Comparison of ENCODE assay signal across 1 cellular context in the genomic region with DNA sequence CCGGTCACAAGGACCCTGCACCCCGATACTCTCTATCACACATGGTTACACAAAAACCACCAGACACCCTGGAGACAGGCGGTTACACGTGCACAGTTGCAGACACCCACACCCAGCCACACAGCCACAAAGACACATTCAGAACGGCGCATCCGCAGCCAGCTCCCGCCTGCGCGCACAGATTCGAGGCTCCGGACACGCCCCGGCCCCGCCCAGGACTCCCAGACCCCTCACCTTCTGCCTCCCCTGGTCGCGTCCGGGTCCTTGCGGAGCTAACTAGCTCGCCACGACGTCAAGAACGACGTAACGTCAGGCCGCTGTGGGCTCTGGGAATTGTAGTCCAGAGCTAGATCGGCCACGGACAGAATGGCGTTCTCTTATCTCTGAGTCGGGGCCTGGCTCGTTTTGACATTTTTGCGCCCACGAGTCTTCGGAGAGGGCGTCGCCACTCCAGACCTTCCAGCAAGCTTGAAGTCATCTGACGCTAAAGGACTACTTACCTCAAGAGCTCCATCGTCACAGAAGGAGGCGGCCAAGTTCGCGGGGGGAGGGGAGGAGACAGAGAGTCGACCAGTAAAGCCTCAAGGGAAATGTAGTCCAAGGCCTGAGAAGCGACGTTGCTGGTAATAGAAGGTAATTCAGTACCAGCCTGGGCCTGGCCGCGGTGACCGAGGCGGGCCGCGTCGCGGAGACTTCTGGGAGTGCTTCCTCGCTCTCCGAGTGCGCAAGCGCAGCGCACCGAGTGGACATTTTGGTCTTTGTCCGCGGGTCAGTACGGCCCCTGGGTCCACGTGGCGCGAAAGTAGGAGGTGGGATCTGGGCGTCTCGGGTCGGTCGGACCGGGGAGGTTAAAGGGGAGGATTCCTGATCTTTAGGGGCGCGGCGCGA.
TF ChIP-seq lines count a peak whose summit lies in the region.

ZNF146 (plus strand) TSS at position 719 of the 888 bp plus-strand sequence. CDS start 21,335 bp downstream, outside the sequence.
ZNF565 (minus strand) TSS at position 278 of the 888 bp plus-strand sequence. CDS start 12,680 bp downstream, outside the sequence.

TF ChIP-seq in GM12878, 131 proteins besides CTCF, POLR2A, EP300 and RAD21 (continued from another document and continues in another):
- no peak for TF ChIP-seq SPI1 (IDR thresholded peaks at IDR 0.05; ENCODE audit: borderline replicate concordance, insufficient read depth, low read depth, low read length)
- TF ChIP-seq RB1 (IDR thresholded peaks at IDR 0.05; ENCODE audit: borderline replicate concordance), result peak; percentile 75; the same call in 1 of the 2 replicates
- TF ChIP-seq, protein P1, sequence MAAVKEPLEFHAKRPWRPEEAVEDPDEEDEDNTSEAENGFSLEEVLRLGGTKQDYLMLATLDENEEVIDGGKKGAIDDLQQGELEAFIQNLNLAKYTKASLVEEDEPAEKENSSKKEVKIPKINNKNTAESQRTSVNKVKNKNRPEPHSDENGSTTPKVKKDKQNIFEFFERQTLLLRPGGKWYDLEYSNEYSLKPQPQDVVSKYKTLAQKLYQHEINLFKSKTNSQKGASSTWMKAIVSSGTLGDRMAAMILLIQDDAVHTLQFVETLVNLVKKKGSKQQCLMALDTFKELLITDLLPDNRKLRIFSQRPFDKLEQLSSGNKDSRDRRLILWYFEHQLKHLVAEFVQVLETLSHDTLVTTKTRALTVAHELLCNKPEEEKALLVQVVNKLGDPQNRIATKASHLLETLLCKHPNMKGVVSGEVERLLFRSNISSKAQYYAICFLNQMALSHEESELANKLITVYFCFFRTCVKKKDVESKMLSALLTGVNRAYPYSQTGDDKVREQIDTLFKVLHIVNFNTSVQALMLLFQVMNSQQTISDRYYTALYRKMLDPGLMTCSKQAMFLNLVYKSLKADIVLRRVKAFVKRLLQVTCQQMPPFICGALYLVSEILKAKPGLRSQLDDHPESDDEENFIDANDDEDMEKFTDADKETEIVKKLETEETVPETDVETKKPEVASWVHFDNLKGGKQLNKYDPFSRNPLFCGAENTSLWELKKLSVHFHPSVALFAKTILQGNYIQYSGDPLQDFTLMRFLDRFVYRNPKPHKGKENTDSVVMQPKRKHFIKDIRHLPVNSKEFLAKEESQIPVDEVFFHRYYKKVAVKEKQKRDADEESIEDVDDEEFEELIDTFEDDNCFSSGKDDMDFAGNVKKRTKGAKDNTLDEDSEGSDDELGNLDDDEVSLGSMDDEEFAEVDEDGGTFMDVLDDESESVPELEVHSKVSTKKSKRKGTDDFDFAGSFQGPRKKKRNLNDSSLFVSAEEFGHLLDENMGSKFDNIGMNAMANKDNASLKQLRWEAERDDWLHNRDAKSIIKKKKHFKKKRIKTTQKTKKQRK (IDR thresholded peaks at IDR 0.05; ENCODE audit: low read depth, low read length), result no peak
- peak; percentile 70 for TF ChIP-seq SMAD1 (IDR thresholded peaks at IDR 0.05; ENCODE audit: low read depth, partially characterized antibody)
- TF ChIP-seq CBX5 (IDR thresholded peaks at IDR 0.05; ENCODE audit: low read depth), result 0 out of 2 replicates have a peak, but pooled peaks have one; percentile 37
- TF ChIP-seq, protein P2, sequence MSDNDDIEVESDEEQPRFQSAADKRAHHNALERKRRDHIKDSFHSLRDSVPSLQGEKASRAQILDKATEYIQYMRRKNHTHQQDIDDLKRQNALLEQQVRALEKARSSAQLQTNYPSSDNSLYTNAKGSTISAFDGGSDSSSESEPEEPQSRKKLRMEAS (IDR thresholded peaks at IDR 0.05; ENCODE audit: low read depth, low read length), result peak; percentile 90
- peak; percentile 69; the same call in 1 of the 2 replicates for TF ChIP-seq STAT1 (conservative IDR thresholded peaks at IDR 0.05)
- no peak for TF ChIP-seq KAT2A (conservative IDR thresholded peaks at IDR 0.05; ENCODE audit: control insufficient read depth, low read depth, low read length)
- peak; percentile 27 for TF ChIP-seq SP1 (IDR thresholded peaks at IDR 0.05; ENCODE audit: low read depth, low read length)
- TF ChIP-seq HDGF (IDR thresholded peaks at IDR 0.05), result peak; percentile 37; the same call in 1 of the 2 replicates
- 0 out of 2 replicates have a peak, but pooled peaks have one; percentile 9 for TF ChIP-seq MTA2 (IDR thresholded peaks at IDR 0.05; ENCODE audit: low read depth)
- TF ChIP-seq, protein P3, sequence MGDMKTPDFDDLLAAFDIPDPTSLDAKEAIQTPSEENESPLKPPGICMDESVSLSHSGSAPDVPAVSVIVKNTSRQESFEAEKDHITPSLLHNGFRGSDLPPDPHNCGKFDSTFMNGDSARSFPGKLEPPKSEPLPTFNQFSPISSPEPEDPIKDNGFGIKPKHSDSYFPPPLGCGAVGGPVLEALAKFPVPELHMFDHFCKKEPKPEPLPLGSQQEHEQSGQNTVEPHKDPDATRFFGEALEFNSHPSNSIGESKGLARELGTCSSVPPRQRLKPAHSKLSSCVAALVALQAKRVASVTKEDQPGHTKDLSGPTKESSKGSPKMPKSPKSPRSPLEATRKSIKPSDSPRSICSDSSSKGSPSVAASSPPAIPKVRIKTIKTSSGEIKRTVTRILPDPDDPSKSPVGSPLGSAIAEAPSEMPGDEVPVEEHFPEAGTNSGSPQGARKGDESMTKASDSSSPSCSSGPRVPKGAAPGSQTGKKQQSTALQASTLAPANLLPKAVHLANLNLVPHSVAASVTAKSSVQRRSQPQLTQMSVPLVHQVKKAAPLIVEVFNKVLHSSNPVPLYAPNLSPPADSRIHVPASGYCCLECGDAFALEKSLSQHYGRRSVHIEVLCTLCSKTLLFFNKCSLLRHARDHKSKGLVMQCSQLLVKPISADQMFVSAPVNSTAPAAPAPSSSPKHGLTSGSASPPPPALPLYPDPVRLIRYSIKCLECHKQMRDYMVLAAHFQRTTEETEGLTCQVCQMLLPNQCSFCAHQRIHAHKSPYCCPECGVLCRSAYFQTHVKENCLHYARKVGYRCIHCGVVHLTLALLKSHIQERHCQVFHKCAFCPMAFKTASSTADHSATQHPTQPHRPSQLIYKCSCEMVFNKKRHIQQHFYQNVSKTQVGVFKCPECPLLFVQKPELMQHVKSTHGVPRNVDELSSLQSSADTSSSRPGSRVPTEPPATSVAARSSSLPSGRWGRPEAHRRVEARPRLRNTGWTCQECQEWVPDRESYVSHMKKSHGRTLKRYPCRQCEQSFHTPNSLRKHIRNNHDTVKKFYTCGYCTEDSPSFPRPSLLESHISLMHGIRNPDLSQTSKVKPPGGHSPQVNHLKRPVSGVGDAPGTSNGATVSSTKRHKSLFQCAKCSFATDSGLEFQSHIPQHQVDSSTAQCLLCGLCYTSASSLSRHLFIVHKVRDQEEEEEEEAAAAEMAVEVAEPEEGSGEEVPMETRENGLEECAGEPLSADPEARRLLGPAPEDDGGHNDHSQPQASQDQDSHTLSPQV (IDR thresholded peaks at IDR 0.05), result no peak
- TF ChIP-seq DPF2 (IDR thresholded peaks at IDR 0.05), result peak; percentile 7
- TF ChIP-seq, protein P4, sequence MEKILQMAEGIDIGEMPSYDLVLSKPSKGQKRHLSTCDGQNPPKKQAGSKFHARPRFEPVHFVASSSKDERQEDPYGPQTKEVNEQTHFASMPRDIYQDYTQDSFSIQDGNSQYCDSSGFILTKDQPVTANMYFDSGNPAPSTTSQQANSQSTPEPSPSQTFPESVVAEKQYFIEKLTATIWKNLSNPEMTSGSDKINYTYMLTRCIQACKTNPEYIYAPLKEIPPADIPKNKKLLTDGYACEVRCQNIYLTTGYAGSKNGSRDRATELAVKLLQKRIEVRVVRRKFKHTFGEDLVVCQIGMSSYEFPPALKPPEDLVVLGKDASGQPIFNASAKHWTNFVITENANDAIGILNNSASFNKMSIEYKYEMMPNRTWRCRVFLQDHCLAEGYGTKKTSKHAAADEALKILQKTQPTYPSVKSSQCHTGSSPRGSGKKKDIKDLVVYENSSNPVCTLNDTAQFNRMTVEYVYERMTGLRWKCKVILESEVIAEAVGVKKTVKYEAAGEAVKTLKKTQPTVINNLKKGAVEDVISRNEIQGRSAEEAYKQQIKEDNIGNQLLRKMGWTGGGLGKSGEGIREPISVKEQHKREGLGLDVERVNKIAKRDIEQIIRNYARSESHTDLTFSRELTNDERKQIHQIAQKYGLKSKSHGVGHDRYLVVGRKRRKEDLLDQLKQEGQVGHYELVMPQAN (conservative IDR thresholded peaks at IDR 0.05), result peak; percentile 94; the same call in 1 of the 2 replicates
- peak; percentile 94 for TF ChIP-seq CREM (IDR thresholded peaks at IDR 0.05; ENCODE audit: low read depth)
- TF ChIP-seq SMARCA5 (IDR thresholded peaks at IDR 0.05), result no peak
- peak; percentile 99 for TF ChIP-seq BHLHE40 (IDR thresholded peaks at IDR 0.05; ENCODE audit: borderline replicate concordance in 1 of 2, low read depth in 2 of 2, low read length in 1 of 2)
- TF ChIP-seq SREBF1 (IDR thresholded peaks at IDR 0.05; ENCODE audit: low read length), result peak; percentile 69
- TF ChIP-seq PAX8 (IDR thresholded peaks at IDR 0.05), result no peak
- 0 out of 2 replicates have a peak, but pooled peaks have one; percentile 11 for TF ChIP-seq EED (IDR thresholded peaks at IDR 0.05; ENCODE audit: low read depth)
- no peak for TF ChIP-seq TCF7 (IDR thresholded peaks at IDR 0.05; ENCODE audit: borderline replicate concordance)
- TF ChIP-seq CHD1 (IDR thresholded peaks at IDR 0.05; ENCODE audit: low read depth, low read length), result no peak
- peak; percentile 79 for TF ChIP-seq NRF1 (conservative IDR thresholded peaks at IDR 0.05; ENCODE audit: low read depth, low read length)
- TF ChIP-seq, protein P5, sequence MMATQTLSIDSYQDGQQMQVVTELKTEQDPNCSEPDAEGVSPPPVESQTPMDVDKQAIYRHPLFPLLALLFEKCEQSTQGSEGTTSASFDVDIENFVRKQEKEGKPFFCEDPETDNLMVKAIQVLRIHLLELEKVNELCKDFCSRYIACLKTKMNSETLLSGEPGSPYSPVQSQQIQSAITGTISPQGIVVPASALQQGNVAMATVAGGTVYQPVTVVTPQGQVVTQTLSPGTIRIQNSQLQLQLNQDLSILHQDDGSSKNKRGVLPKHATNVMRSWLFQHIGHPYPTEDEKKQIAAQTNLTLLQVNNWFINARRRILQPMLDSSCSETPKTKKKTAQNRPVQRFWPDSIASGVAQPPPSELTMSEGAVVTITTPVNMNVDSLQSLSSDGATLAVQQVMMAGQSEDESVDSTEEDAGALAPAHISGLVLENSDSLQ (IDR thresholded peaks at IDR 0.05), result peak; percentile 69
- no peak for TF ChIP-seq SUPT20H (IDR thresholded peaks at IDR 0.05; ENCODE audit: borderline replicate concordance, control insufficient read depth, low read depth, low read length)
- no peak for TF ChIP-seq ZBED1 (IDR thresholded peaks at IDR 0.05; ENCODE audit: borderline replicate concordance)
- TF ChIP-seq, protein P6, sequence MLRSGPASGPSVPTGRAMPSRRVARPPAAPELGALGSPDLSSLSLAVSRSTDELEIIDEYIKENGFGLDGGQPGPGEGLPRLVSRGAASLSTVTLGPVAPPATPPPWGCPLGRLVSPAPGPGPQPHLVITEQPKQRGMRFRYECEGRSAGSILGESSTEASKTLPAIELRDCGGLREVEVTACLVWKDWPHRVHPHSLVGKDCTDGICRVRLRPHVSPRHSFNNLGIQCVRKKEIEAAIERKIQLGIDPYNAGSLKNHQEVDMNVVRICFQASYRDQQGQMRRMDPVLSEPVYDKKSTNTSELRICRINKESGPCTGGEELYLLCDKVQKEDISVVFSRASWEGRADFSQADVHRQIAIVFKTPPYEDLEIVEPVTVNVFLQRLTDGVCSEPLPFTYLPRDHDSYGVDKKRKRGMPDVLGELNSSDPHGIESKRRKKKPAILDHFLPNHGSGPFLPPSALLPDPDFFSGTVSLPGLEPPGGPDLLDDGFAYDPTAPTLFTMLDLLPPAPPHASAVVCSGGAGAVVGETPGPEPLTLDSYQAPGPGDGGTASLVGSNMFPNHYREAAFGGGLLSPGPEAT (IDR thresholded peaks at IDR 0.05; ENCODE audit: low read depth), result peak; percentile 57; the same call in 1 of the 2 replicates
- no peak for TF ChIP-seq ZZZ3 (IDR thresholded peaks at IDR 0.05; ENCODE audit: control insufficient read depth, insufficient read length, low read depth)
- TF ChIP-seq, protein P7, sequence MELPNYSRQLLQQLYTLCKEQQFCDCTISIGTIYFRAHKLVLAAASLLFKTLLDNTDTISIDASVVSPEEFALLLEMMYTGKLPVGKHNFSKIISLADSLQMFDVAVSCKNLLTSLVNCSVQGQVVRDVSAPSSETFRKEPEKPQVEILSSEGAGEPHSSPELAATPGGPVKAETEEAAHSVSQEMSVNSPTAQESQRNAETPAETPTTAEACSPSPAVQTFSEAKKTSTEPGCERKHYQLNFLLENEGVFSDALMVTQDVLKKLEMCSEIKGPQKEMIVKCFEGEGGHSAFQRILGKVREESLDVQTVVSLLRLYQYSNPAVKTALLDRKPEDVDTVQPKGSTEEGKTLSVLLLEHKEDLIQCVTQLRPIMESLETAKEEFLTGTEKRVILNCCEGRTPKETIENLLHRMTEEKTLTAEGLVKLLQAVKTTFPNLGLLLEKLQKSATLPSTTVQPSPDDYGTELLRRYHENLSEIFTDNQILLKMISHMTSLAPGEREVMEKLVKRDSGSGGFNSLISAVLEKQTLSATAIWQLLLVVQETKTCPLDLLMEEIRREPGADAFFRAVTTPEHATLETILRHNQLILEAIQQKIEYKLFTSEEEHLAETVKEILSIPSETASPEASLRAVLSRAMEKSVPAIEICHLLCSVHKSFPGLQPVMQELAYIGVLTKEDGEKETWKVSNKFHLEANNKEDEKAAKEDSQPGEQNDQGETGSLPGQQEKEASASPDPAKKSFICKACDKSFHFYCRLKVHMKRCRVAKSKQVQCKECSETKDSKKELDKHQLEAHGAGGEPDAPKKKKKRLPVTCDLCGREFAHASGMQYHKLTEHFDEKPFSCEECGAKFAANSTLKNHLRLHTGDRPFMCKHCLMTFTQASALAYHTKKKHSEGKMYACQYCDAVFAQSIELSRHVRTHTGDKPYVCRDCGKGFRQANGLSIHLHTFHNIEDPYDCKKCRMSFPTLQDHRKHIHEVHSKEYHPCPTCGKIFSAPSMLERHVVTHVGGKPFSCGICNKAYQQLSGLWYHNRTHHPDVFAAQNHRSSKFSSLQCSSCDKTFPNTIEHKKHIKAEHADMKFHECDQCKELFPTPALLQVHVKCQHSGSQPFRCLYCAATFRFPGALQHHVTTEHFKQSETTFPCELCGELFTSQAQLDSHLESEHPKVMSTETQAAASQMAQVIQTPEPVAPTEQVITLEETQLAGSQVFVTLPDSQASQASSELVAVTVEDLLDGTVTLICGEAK (IDR thresholded peaks at IDR 0.05; ENCODE audit: borderline replicate concordance), result peak; percentile 62; the same call in 1 of the 2 replicates
- no peak for TF ChIP-seq FOS (IDR thresholded peaks at IDR 0.05; ENCODE audit: borderline replicate concordance, extremely low read depth, insufficient read length)
- TF ChIP-seq, protein P8, sequence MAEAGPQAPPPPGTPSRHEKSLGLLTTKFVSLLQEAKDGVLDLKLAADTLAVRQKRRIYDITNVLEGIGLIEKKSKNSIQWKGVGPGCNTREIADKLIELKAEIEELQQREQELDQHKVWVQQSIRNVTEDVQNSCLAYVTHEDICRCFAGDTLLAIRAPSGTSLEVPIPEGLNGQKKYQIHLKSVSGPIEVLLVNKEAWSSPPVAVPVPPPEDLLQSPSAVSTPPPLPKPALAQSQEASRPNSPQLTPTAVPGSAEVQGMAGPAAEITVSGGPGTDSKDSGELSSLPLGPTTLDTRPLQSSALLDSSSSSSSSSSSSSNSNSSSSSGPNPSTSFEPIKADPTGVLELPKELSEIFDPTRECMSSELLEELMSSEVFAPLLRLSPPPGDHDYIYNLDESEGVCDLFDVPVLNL (IDR thresholded peaks at IDR 0.05; ENCODE audit: low read depth, low read length), result peak; percentile 49; the same call in 1 of the 2 replicates
- no peak; the same call in 1 of the 2 replicates for TF ChIP-seq RAD51 (IDR thresholded peaks at IDR 0.05)
- TF ChIP-seq FOXK2 (IDR thresholded peaks at IDR 0.05), result peak; percentile 4; the same call in 1 of the 2 replicates
